ENCODE assay signal across 8 cellular contexts in the genomic region with DNA sequence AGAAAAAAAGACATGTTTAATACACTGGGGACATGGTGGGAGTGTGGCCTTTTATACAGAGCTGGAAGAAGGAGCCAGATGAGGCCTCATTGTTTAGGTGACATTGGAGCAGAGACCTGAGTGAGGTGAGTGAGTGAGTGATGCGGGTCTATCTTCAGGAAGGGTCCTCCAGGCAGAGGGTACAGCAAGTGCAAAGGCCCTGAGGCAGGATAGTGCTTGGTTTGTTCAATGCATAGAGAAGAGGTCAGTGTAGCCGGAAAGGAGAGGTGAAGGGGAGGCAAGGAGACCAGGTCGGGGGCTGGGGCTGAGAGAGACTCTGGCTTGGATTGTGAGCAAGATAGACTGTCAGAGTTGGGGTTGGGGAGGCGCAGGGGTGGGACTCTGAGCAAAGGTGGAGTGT.
"Had no signal": no experiment of that assay in that cellular context is flagged by ENCODE, and none has a peak within 500 bp of the region (broad histone marks: within the 10 kb centered on the region; RNA-seq: fewer than 3 reads in every experiment).

No MANE protein-coding gene starts in this region.

- FAIRE-seq: H54 had no signal

- H3K4me3 ChIP-seq: GM23248 had no signal

- H3K36me3 Mint-ChIP-seq: IgD-negative memory B cell had no signal

- H3K9me3 Mint-ChIP-seq: H9, HFFc6, IgD-negative memory B cell had no signal

- H3K4me1 Mint-ChIP-seq: IgD-negative memory B cell had no signal

- H3K4me3 Mint-ChIP-seq: H9, HFFc6, IgD-negative memory B cell had no signal

- DNase-seq: GM23248, GOT3, H9, HCEC 1CT, HFFc6, KBM-7 had no signal

- H3K27ac Mint-ChIP-seq: HFFc6, IgD-negative memory B cell had no signal
